In genomic region chr9:136549010-136549980, GRCh38 we compare ENCODE assay signal across 23 cellular contexts. TPM values are rescaled to one million over a fixed set of nuclear protein-coding genes. Genes with fewer than 3 reads are reported as not detected.
DNase-seq lines count a peak whose midpoint lies in the region; ATAC-seq, FAIRE-seq and TF ChIP-seq lines count a peak whose summit lies in the region.
"Had no signal": no experiment of that assay in that cellular context is flagged by ENCODE, and none has a peak within 500 bp of the region (broad histone marks: within the 10 kb centered on the region; RNA-seq: fewer than 3 reads in every experiment).

No MANE protein-coding gene starts in this region.

- H4K5ac ChIP-seq in H9 (ENCODE audit: insufficient read length, low read depth, low read length) (no peak overlapping the region), mesendoderm (ENCODE audit: low read length) (no peak overlapping the region)

- POLR2A ChIA-PET in K562 (lab: Yijun Ruan, JAX): interaction anchor here (1.4 kb wide), 1 partner anchor 13 kb away, joined by 5 read pairs; no protein-coding TSS in a partner anchor
- POLR2A ChIA-PET in GM10248 (lab: Yijun Ruan, JAX): no interaction called here

- H3K4me1 Mint-ChIP-seq in H9 (peaks cover 33 to 54% of the 10 kb centered on the region in 2 experiments), HFFc6 (ENCODE audit: low read depth) (peaks cover 29% of the 10 kb centered on the region)

- TF ChIP-seq POLR2A in K562 (conservative IDR thresholded peaks at IDR 0.05): no peak

- no peak overlapping the region for H2BK20ac ChIP-seq in H9 (ENCODE audit: low read depth, low read length, poor library complexity, severe bottlenecking)

- no peak overlapping the region for H2BK120ac ChIP-seq in H9 (ENCODE audit: low read depth, low read length, poor library complexity, severe bottlenecking)
- peak overlapping the region; percentile 6 for H2BK120ac ChIP-seq in mesendoderm (ENCODE audit: low read depth, low read length)

- no peak overlapping the region for H3K23ac ChIP-seq in H9 (ENCODE audit: insufficient read length, low read depth, low read length)
- H3K23ac ChIP-seq in mesendoderm (ENCODE audit: low read length): no peak overlapping the region

- in situ Hi-C loops in K562 (cut with MboI): no loop called here

- no TSS peak for BruUV-seq in K562 (replicated peaks; lab: Mats Ljungman, UMichigan)

- H2BK15ac ChIP-seq in H9 (ENCODE audit: low read depth, low read length) (no peak overlapping the region), mesendoderm (replicated peaks; ENCODE audit: low read depth) (no peak overlapping the region)

- peak overlapping the region; percentile 54 for H4K91ac ChIP-seq in H9 (ENCODE audit: insufficient read length, low read depth, low read length)

- no peaks in the 10 kb centered on the region for H3K36me3 ChIP-seq in K562 (ENCODE audit: control insufficient read depth, insufficient read depth, low read length)
- H3K36me3 ChIP-seq in mesendoderm (ENCODE audit: control insufficient read depth, insufficient read depth, low read length): no peaks in the 10 kb centered on the region
- H3K36me3 ChIP-seq in stomach smooth muscle (ENCODE audit: control insufficient read depth in 2 of 2, insufficient read depth in 2 of 2, low read length in 2 of 2): no peaks in the 10 kb centered on the region

- H3K4me1 ChIP-seq in H9 (ENCODE audit: insufficient read depth, low read length) (no peaks in the 10 kb centered on the region; the same call in 1 of the 2 replicates), K562 (replicated peaks in 1 of 2; ENCODE audit: control insufficient read depth in 2 of 2, insufficient read depth in 2 of 2, low read length in 2 of 2) (peaks cover 32 to 88% of the 10 kb centered on the region in 2 experiments), mesendoderm (ENCODE audit: control insufficient read depth, low read depth, low read length) (peaks cover 20% of the 10 kb centered on the region), stomach smooth muscle (ENCODE audit: control insufficient read depth, insufficient read depth, low read length) (peaks cover 79% of the 10 kb centered on the region)

- no peaks in the 10 kb centered on the region for H3K9me3 ChIP-seq in H9 (ENCODE audit: control insufficient read depth, low read depth, low read length)
- no peaks in the 10 kb centered on the region for H3K9me3 ChIP-seq in K562 (replicated peaks; ENCODE audit: control insufficient read depth, insufficient read depth, low read depth, low read length)
- no peaks in the 10 kb centered on the region for H3K9me3 ChIP-seq in stomach smooth muscle (ENCODE audit: control insufficient read depth in 2 of 2, low read length in 2 of 2)

- H3K4me2 ChIP-seq in H9 (ENCODE audit: insufficient read depth, insufficient read length, low read length) (no peak overlapping the region), K562 (ENCODE audit: insufficient read depth, low read length) (no peak overlapping the region), mesendoderm (ENCODE audit: low read length) (no peak overlapping the region)
- H3K4me2 ChIP-seq: GM23338 had no signal

- no peaks in the 10 kb centered on the region for H3K36me3 Mint-ChIP-seq in H9 (ENCODE audit: insufficient read depth in 1 of 3, low read depth in 3 of 3)
- H3K36me3 Mint-ChIP-seq in HFFc6 (ENCODE audit: low read depth): no peaks in the 10 kb centered on the region
- H3K36me3 Mint-ChIP-seq: IgD-negative memory B cell had no signal

- H3K9me3 Mint-ChIP-seq in H9 (no peaks in the 10 kb centered on the region), HFFc6 (no peaks in the 10 kb centered on the region)
- H3K9me3 Mint-ChIP-seq: effector memory CD8-positive, alpha-beta T cell; GM23338; IgD-negative memory B cell; stimulated activated naive CD8-positive, alpha-beta T cell treated with anti-CD3 and anti-CD28 coated beads, Interleukin-15, amount 100 ng/mL, for 72 hours had no signal

- intact Hi-C loops in K562 (cut with micrococcal nuclease): loop anchor here (10.0 kb wide), 1 partner anchor 76 kb away; no protein-coding TSS in a partner anchor

- H3K9ac ChIP-seq in H9 (ENCODE audit: extremely low read depth, insufficient read length, low read length): no peak overlapping the region
- H3K9ac ChIP-seq in K562 (ENCODE audit: insufficient read depth in 1 of 2, low read depth in 2 of 2, low read length in 2 of 2): peak overlapping the region in 1 of 2 experiments; percentile 58; a peak in 2 of 4 replicates
- no peak overlapping the region for H3K9ac ChIP-seq in mesendoderm (ENCODE audit: low read length)
- peak overlapping the region; percentile 86 to 92 for H3K9ac ChIP-seq in stomach smooth muscle (ENCODE audit: low read length in 2 of 2)

- H3K4me3 ChIP-seq in K562 (no peak overlapping the region), mesendoderm (ENCODE audit: low read length) (no peak overlapping the region), stomach smooth muscle (ENCODE audit: low read length in 2 of 2) (peak overlapping the region; percentile 52 to 73)
- H3K4me3 ChIP-seq: GM23338 had no signal

- H3K27ac ChIP-seq in H9 (ENCODE audit: insufficient read length, low read depth, low read length): no peak overlapping the region
- no peak overlapping the region for H3K27ac ChIP-seq in K562 (ENCODE audit: extremely low read depth, low read depth, low read length)
- H3K27ac ChIP-seq in mesendoderm (ENCODE audit: low read depth, low read length): no peak overlapping the region
- H3K27ac ChIP-seq in stomach smooth muscle (ENCODE audit: low read length): peak overlapping the region; percentile 99

- WGBS in H9 (ENCODE audit: extremely low coverage, insufficient read length, low lambda C conversion rate): no CpG with 5 or more reads among the region's 29 CpGs
- WGBS in K562 (ENCODE audit: insufficient coverage, low coverage, missing lambda C conversion rate): 58% methylated on average over 23 of the region's 29 CpGs
- no CpG with 5 or more reads among the region's 29 CpGs for WGBS in mesendoderm (ENCODE audit: extremely low coverage, insufficient coverage, low lambda C conversion rate)

- H3K23me2 ChIP-seq in H9 (ENCODE audit: insufficient read length, low read depth, low read length, poor library complexity, severe bottlenecking): peaks cover 10% of the 10 kb centered on the region

- CTCF ChIA-PET in K562 (lab: Yijun Ruan, JAX; ENCODE audit: low intra/inter-chr PET ratio) (no interaction called here), GM10248 (lab: Yijun Ruan, JAX) (interaction anchor here (1.7 to 2.2 kb wide), 2 partner anchors 14 to 61 kb away, joined by 6 read pairs; no protein-coding TSS in a partner anchor)

- no peak overlapping the region for H2BK5ac ChIP-seq in H9 (ENCODE audit: insufficient read length, low read length)
- no peak overlapping the region for H2BK5ac ChIP-seq in mesendoderm (ENCODE audit: low read length)

- no peaks in the 10 kb centered on the region for H3K27me3 ChIP-seq in H9 (ENCODE audit: insufficient read depth, low read length)
- peaks cover 0 to 4% of the 10 kb centered on the region in 2 experiments; a peak in 1 of 5 replicates for H3K27me3 ChIP-seq in K562 (ENCODE audit: control insufficient read depth in 2 of 2, insufficient read depth in 2 of 2, low read length in 2 of 2)
- no peaks in the 10 kb centered on the region for H3K27me3 ChIP-seq in mesendoderm (ENCODE audit: insufficient read depth, low read length, poor library complexity)
- H3K27me3 ChIP-seq in stomach smooth muscle (ENCODE audit: control insufficient read depth in 1 of 2, insufficient read depth in 2 of 2, low read length in 2 of 2): no peaks in the 10 kb centered on the region

- TF ChIP-seq CTCF in H9 (conservative IDR thresholded peaks at IDR 0.05) (no peak), K562 (IDR thresholded peaks at IDR 0.05 in 2 of 3, conservative IDR thresholded peaks at IDR 0.05 in 1 of 3; ENCODE audit: insufficient read depth in 2 of 3, low read depth in 1 of 3, low read length in 3 of 3) (no peak), HFFc6 (IDR thresholded peaks at IDR 0.05) (no peak), GM10248 (IDR thresholded peaks at IDR 0.05; ENCODE audit: control extremely low read depth, extremely low read depth, low read depth, missing control alignments) (no peak)

- H3K4me3 Mint-ChIP-seq in H9: no peak overlapping the region
- no peak overlapping the region for H3K4me3 Mint-ChIP-seq in HFFc6
- H3K4me3 Mint-ChIP-seq: effector memory CD8-positive, alpha-beta T cell; GM23338 had no signal

- H3K9me1 ChIP-seq in K562 (ENCODE audit: control insufficient read depth, insufficient read depth, low read length): peaks cover 2% of the 10 kb centered on the region

- TF ChIP-seq EP300 in K562 (IDR thresholded peaks at IDR 0.05; ENCODE audit: low read length): no peak

- H3K56ac ChIP-seq in H9 (ENCODE audit: insufficient read length, low read depth, low read length) (no peak overlapping the region), mesendoderm (ENCODE audit: low read length) (peak overlapping the region; percentile 60)

- no peaks in the 10 kb centered on the region for H3K79me1 ChIP-seq in H9 (ENCODE audit: insufficient read depth, low read depth, low read length, poor library complexity, severe bottlenecking)
- no peaks in the 10 kb centered on the region for H3K79me1 ChIP-seq in mesendoderm (ENCODE audit: low read length)

- no peak overlapping the region for H2BK12ac ChIP-seq in H9 (ENCODE audit: insufficient read length, low read depth, low read length)

- H2AK5ac ChIP-seq in H9 (ENCODE audit: insufficient read length, low read length) (no peak overlapping the region), mesendoderm (ENCODE audit: low read length) (peak overlapping the region; percentile 51)

- peaks cover 11% of the 10 kb centered on the region for H3K27me3 Mint-ChIP-seq in H9 (ENCODE audit: low read depth)
- no peaks in the 10 kb centered on the region; the same call in 1 of the 2 replicates for H3K27me3 Mint-ChIP-seq in HFFc6 (ENCODE audit: insufficient read depth)
- H3K27me3 Mint-ChIP-seq: effector memory CD8-positive, alpha-beta T cell; IgD-negative memory B cell; stimulated activated naive CD8-positive, alpha-beta T cell treated with anti-CD3 and anti-CD28 coated beads, Interleukin-15, amount 100 ng/mL, for 72 hours had no signal

- no peak for ATAC-seq in K562
- no peak for ATAC-seq in GM18867 (IDR thresholded peaks at IDR 0.05; ENCODE audit: unreplicated experiment)
- ATAC-seq: effector memory CD8-positive, alpha-beta T cell; GM23338; right cardiac atrium; stimulated activated naive CD8-positive, alpha-beta T cell treated with anti-CD3 and anti-CD28 coated beads, Interleukin-15, amount 100 ng/mL, for 72 hours had no signal

- H3T11ph ChIP-seq in H9 (ENCODE audit: low read length): no peak overlapping the region

- TF ChIP-seq RAD21 in K562 (CRISPR knock-in tag; conservative IDR thresholded peaks at IDR 0.05 in 1 of 2, IDR thresholded peaks at IDR 0.05 in 1 of 2): no peak

- H4K8ac ChIP-seq in H9 (replicated peaks; ENCODE audit: insufficient read length, low read depth, low read length): no peak overlapping the region
- no peak overlapping the region for H4K8ac ChIP-seq in mesendoderm (ENCODE audit: low read depth, low read length)

- no peak overlapping the region; the same call in 1 of the 2 replicates for H3K14ac ChIP-seq in H9 (ENCODE audit: insufficient read depth, low read length)

- H3K79me2 ChIP-seq in H9 (ENCODE audit: insufficient read depth, low read length): no peaks in the 10 kb centered on the region; the same call in 1 of the 2 replicates
- H3K79me2 ChIP-seq in K562 (ENCODE audit: control insufficient read depth, insufficient read depth, low read length): peaks cover 11% of the 10 kb centered on the region
- peaks cover 3% of the 10 kb centered on the region for H3K79me2 ChIP-seq in mesendoderm (ENCODE audit: control insufficient read depth, insufficient read depth, low read length)

- H3K18ac ChIP-seq in H9 (ENCODE audit: insufficient read length, low read depth, low read length) (peak overlapping the region; percentile 25), mesendoderm (ENCODE audit: low read length) (peak overlapping the region; percentile 23)

- FAIRE-seq in K562 (lab: Jason Lieb, UNC): no peak

- no peak for DNase-seq in H9
- DNase-seq in K562 (ENCODE audit: extremely low read depth in 1 of 4, low spot score in 3 of 4): no peak
- DNase-seq in mesendoderm: no peak
- DNase-seq in HFFc6: no peak
- DNase-seq in NCI-H510A treated with DMSO at 0.1 percent for 48 hours (lab: John Stamatoyannopoulos, UW): no peak
- DNase-seq in GM10248 (ENCODE audit: extremely low spot score): no peak
- DNase-seq: activated CD4-positive, alpha-beta T cell treated with anti-CD3 and anti-CD28 coated beads, Interleukin-2, amount 50 U/mL, for 4 hours; activated naive CD4-positive, alpha-beta T cell treated with Interleukin-2 at 50 U/mL for 16 hours; aorta; DMS153; effector memory CD8-positive, alpha-beta T cell; hippocampal formation; kidney glomerular epithelial cell; midbrain; NCI-H2029; occipital lobe; right cardiac atrium; Right ventricle myocardium superior; stimulated activated naive CD8-positive, alpha-beta T cell treated with anti-CD3 and anti-CD28 coated beads, Interleukin-15, amount 100 ng/mL, for 72 hours had no signal

- H3K27ac Mint-ChIP-seq in H9 (no peak overlapping the region; a peak in 1 of 7 replicates), HFFc6 (no peak overlapping the region)
- H3K27ac Mint-ChIP-seq: effector memory CD8-positive, alpha-beta T cell had no signal

- H3K4ac ChIP-seq in H9 (ENCODE audit: low read depth, low read length) (no peak overlapping the region), mesendoderm (ENCODE audit: low read depth, low read length) (peak overlapping the region; percentile 40)

- H2AFZ ChIP-seq in H9 (ENCODE audit: low read length) (no peak overlapping the region), K562 (ENCODE audit: low read depth, low read length) (no peak overlapping the region)
- H2AFZ ChIP-seq: GM23338 had no signal

- H4K20me1 ChIP-seq in H9 (ENCODE audit: control insufficient read depth, insufficient read depth, insufficient read length) (no peaks in the 10 kb centered on the region), K562 (replicated peaks; ENCODE audit: control insufficient read depth, insufficient read depth, low read length) (peaks cover under 1% of the 10 kb centered on the region; the same call in 1 of the 2 replicates)

RNA-seq across cellular contexts. Expression of gene NOTCH1, which starts 3.4 kb away (rescaled TPM):
- total RNA-seq in H9 (2021): 63.7 and 71.6 TPM in 2 replicates
- 19.9 and 65.7 TPM in 2 replicates for total RNA-seq in K562 (2011; cell fraction: chromatin; rRNA removed; ENCODE audit: low replicate concordance)
- total RNA-seq in K562 (2011; cell fraction: nucleolus; rRNA removed): 52.4 and 65.7 TPM in 2 replicates
- total RNA-seq in K562 (2011; cell fraction: nucleoplasm; rRNA removed): 25.2 and 35.0 TPM in 2 replicates
- total RNA-seq in K562 (2014; rRNA removed): 7.1 and 12.0 TPM in 2 replicates
- 0.69 and 0.73 TPM in 2 replicates for total RNA-seq in K562 (2014; rRNA removed; fragmentation: Illumina TruSeq; extraction: Trizol)
- 2.3 and 2.8 TPM in 2 replicates for total RNA-seq in K562 (2015; rRNA removed; fragmentation: Illumina TruSeq; extraction: Trizol)
- 26.7 and 31.4 TPM in 2 replicates for total RNA-seq in K562 (2021)
- polyA plus RNA-seq in K562 (2011; rRNA removed): 1.2 and 2.2 TPM in 2 replicates
- 2.9 and 4.9 TPM in 2 replicates for polyA plus RNA-seq in K562 (2011; cell fraction: cytosol; rRNA removed)
- 13.3 and 22.9 TPM in 2 replicates for polyA plus RNA-seq in K562 (2011; cell fraction: nucleus; rRNA removed)
- polyA plus RNA-seq in K562 (2012): 10.2 and 14.1 TPM in 2 replicates
- polyA plus RNA-seq in K562 (2014; fragmentation: Illumina TruSeq; extraction: Trizol): 2.6 and 6.3 TPM in 2 replicates
- under 1 TPM; 0.03 to 0.04 TPM for polyA plus RNA-seq in K562 (2014; fragmentation: Nextera tagmentation; extraction: Ambion mirVana)
- polyA plus RNA-seq in K562 (2014; rRNA removed): 8.2 and 8.6 TPM in 2 replicates
- 2.0 and 2.8 TPM in 2 replicates for polyA minus RNA-seq in K562 (2011; rRNA and poly(A)+ RNA removed)
- 35.0 and 45.4 TPM in 2 replicates for polyA minus RNA-seq in K562 (2011; cell fraction: cytosol; rRNA and poly(A)+ RNA removed)
- polyA minus RNA-seq in K562 (2011; cell fraction: nucleus; rRNA and poly(A)+ RNA removed): 15.9 and 18.9 TPM in 2 replicates
- polyA plus RNA-seq in mesendoderm (2013, experiment 1 of 2): 14.3 TPM
- polyA plus RNA-seq in mesendoderm (2013, experiment 2 of 2): 14.2 TPM
- 10 to 100 TPM; 12.1 to 17.1 (median 14.7) TPM for total RNA-seq in HFFc6 (2021; fragmentation: NEBNext Ultra II Directional; extraction: Animal tissue kit (Norgen Biotek cat#: 25700))

Comparison
In these comparisons a context has a peak if more than half of its experiments do, and no peak if none do; other contexts are left out.
1. H3K9ac ChIP-seq: peak in stomach smooth muscle (2 of 2); none in H9 (single experiment) and mesendoderm (single experiment).
2. H3K4me3 ChIP-seq: peak in stomach smooth muscle (2 of 2); none in K562 (single experiment) and mesendoderm (single experiment).